30 cellular contexts compared by ENCODE assay signal in genomic region chr13:32642858-32643257, GRCh38. TPM values are rescaled to one million over a fixed set of nuclear protein-coding genes. Genes with fewer than 3 reads are reported as not detected.
DNase-seq lines count a peak whose midpoint lies in the region; ATAC-seq, FAIRE-seq and TF ChIP-seq lines count a peak whose summit lies in the region.
"Had no signal": no experiment of that assay in that cellular context is flagged by ENCODE, and none has a peak within 500 bp of the region (broad histone marks: within the 10 kb centered on the region; RNA-seq: fewer than 3 reads in every experiment).

No MANE protein-coding gene starts in this region.

- BruUV-seq in IMR-90 (replicated peaks; lab: Mats Ljungman, UMichigan), result no TSS peak

- no peak overlapping the region for H2BK20ac ChIP-seq in IMR-90 (ENCODE audit: low read depth, low read length)

- WGBS in IMR-90 (ENCODE audit: extremely low coverage in 2 of 2, insufficient read length in 1 of 2), 2 experiments, result no CpG with 5 or more reads among the region's 1 CpG

- peaks cover 3% of the 10 kb centered on the region; the same call in 1 of the 2 replicates for H3K9me1 ChIP-seq in IMR-90 (ENCODE audit: insufficient read depth, low read length)

- no peak overlapping the region for H4K91ac ChIP-seq in IMR-90 (ENCODE audit: insufficient read depth, low read depth, low read length)

- no peaks in the 10 kb centered on the region for H3K27me3 ChIP-seq in IMR-90 (ENCODE audit: control insufficient read depth, insufficient read depth, low read length)
- H3K27me3 ChIP-seq in neutrophil, result no peaks in the 10 kb centered on the region
- no peaks in the 10 kb centered on the region for H3K27me3 ChIP-seq in left lung
- H3K27me3 ChIP-seq in lower lobe of right lung (ENCODE audit: low read depth), result no peaks in the 10 kb centered on the region
- H3K27me3 ChIP-seq: heart right ventricle, testis had no signal

- in situ Hi-C loops in IMR-90 (cut with MboI; ENCODE audit: low sequenced_read_pairs), result no loop called here

- dilution Hi-C loops in IMR-90 (cut with HindIII; ENCODE audit: low sequenced_read_pairs, unreplicated experiment), result no loop called here

- intact Hi-C loops in IMR-90 (cut with micrococcal nuclease), result loop anchor here (10.0 kb wide), 1 partner anchor 902 kb away; no protein-coding TSS in a partner anchor
- intact Hi-C loops in left lung (cut with DNase I), result no loop called here
- intact Hi-C loops in lower lobe of right lung (cut with DNase I), result no loop called here

- H2AFZ ChIP-seq in IMR-90 (replicated peaks; ENCODE audit: low read length, poor library complexity), result no peak overlapping the region

- H3K27ac ChIP-seq in IMR-90 (ENCODE audit: insufficient read depth, low read length) (no peak overlapping the region), neutrophil (peak overlapping the region; percentile 44), left lung (no peak overlapping the region), lower lobe of right lung (no peak overlapping the region)
- H3K27ac ChIP-seq: C4-2B, heart right ventricle, testis had no signal

- CTCF ChIA-PET in IMR-90 (lab: Yijun Ruan, JAX) (interaction anchor here (1.0 to 2.8 kb wide), 6 partner anchors 8 to 186 kb away, joined by 3 to 13 read pairs (median 6); partner anchors contain the start of gene PDS5B), HEK293T (lab: Yijun Ruan, JAX) (interaction anchor here (0.5 kb wide), 1 partner anchor 738 kb away, joined by 3 read pairs; no protein-coding TSS in a partner anchor)

- H3K4me1 ChIP-seq in IMR-90 (ENCODE audit: control insufficient read depth, insufficient read depth, low read length), result 0 out of 2 replicates have a peak, but pooled peaks cover under 1% of the 10 kb centered on the region
- peaks cover 23 to 29% of the 10 kb centered on the region in 2 experiments for H3K4me1 ChIP-seq in neutrophil (ENCODE audit: control insufficient read depth in 1 of 2, insufficient read depth in 1 of 2, low read depth in 1 of 2, low read length in 1 of 2)
- peaks cover 0 to 40% of the 10 kb centered on the region in 2 donors for H3K4me1 ChIP-seq in left lung
- peaks cover 28% of the 10 kb centered on the region for H3K4me1 ChIP-seq in lower lobe of right lung
- H3K4me1 ChIP-seq: testis had no signal

- POLR2A ChIA-PET in IMR-90 (lab: Charles Lee; ENCODE audit: unreplicated experiment) (interaction anchor here (0.6 kb wide), 1 partner anchor 11 kb away, joined by 4 read pairs; no protein-coding TSS in a partner anchor), HEK293T (lab: Yijun Ruan, JAX) (interaction anchor here (1.5 kb wide), 1 partner anchor 57 kb away, joined by 3 read pairs; the partner anchor contains the start of gene PDS5B)

- DNase-seq in GM12892 (ENCODE audit: insufficient read length) (no peak), IMR-90 (no peak), amniotic epithelial cell (ENCODE audit: low read depth) (peak; percentile 37), HEK293T (ENCODE audit: extremely low spot score) (no peak), left lung (no peak), lower lobe of right lung (no peak)
- DNase-seq in NK-92 treated with Interleukin-12 subunit alpha and Interleukin-12 subunit beta, amount 100 ng/mL, for 24 hours (lab: John Stamatoyannopoulos, UW), result no peak
- DNase-seq: activated naive CD4-positive, alpha-beta T cell; DMS79; foreskin melanocyte; GOT3; heart right ventricle; kidney; midbrain; naive thymus-derived CD4-positive, alpha-beta T cell; NCI-H1105; NCI-H1930; NCI-H2171 treated with DMSO at 0.1 percent for 48 hours; NCI-H510A; OCI-M1; SK-N-SH; stimulated activated CD4-positive, alpha-beta T cell treated with anti-CD3 and anti-CD28 coated beads, Interleukin-15, amount 100 ng/mL, for 24 hours; stimulated activated naive CD4-positive, alpha-beta T cell; testis had no signal

- no peak overlapping the region for H3K18ac ChIP-seq in IMR-90 (ENCODE audit: low read depth, low read length)

- H3K4me3 ChIP-seq in IMR-90 (ENCODE audit: insufficient read depth, low read depth, low read length), result no peak overlapping the region
- H3K4me3 ChIP-seq in neutrophil (ENCODE audit: low read depth in 1 of 2, low read length in 1 of 2), result no peak overlapping the region
- no peak overlapping the region for H3K4me3 ChIP-seq in left lung
- H3K4me3 ChIP-seq in lower lobe of right lung, result no peak overlapping the region
- H3K4me3 ChIP-seq: heart right ventricle, K562, testis had no signal

- H4K20me1 ChIP-seq in IMR-90 (ENCODE audit: insufficient read depth, low read length), result peaks cover 15% of the 10 kb centered on the region

- no peak overlapping the region for H4K8ac ChIP-seq in IMR-90 (ENCODE audit: low read depth in 2 of 2, low read length in 2 of 2)

- no peaks in the 10 kb centered on the region for H3K9me3 ChIP-seq in IMR-90 (ENCODE audit: control insufficient read depth, insufficient read depth, low read length)
- H3K9me3 ChIP-seq in neutrophil, result no peaks in the 10 kb centered on the region
- no peaks in the 10 kb centered on the region for H3K9me3 ChIP-seq in left lung
- H3K9me3 ChIP-seq in lower lobe of right lung, result no peaks in the 10 kb centered on the region
- H3K9me3 ChIP-seq: heart right ventricle, SK-N-SH, testis had no signal

- TF ChIP-seq RAD21 in IMR-90 (IDR thresholded peaks at IDR 0.05; ENCODE audit: low read length), result no peak

- H3K9ac ChIP-seq in IMR-90 (ENCODE audit: low read depth, low read length), result no peak overlapping the region
- H3K9ac ChIP-seq: SK-N-SH had no signal

- no peak overlapping the region for H3K56ac ChIP-seq in IMR-90 (ENCODE audit: extremely low read depth, insufficient read depth, low read length)

- H2BK5ac ChIP-seq in IMR-90 (ENCODE audit: low read depth, low read length, poor library complexity, severe bottlenecking), result no peak overlapping the region

- H3K23ac ChIP-seq in IMR-90 (ENCODE audit: low read depth, low read length), result no peak overlapping the region

- H3K4me2 ChIP-seq in IMR-90 (ENCODE audit: low read depth, low read length), result no peak overlapping the region
- H3K4me2 ChIP-seq: SK-N-SH had no signal

- no peak overlapping the region for H2BK120ac ChIP-seq in IMR-90 (ENCODE audit: low read depth, low read length)

- TF ChIP-seq POLR2A in GM12892 (IDR thresholded peaks at IDR 0.05; ENCODE audit: low read depth, low read length), result no peak
- TF ChIP-seq POLR2A in IMR-90 (IDR thresholded peaks at IDR 0.05; ENCODE audit: low read depth, low read length), result no peak

- peaks cover 19 to 53% of the 10 kb centered on the region in 2 experiments for H3K79me1 ChIP-seq in IMR-90 (ENCODE audit: low read depth in 1 of 2, low read length in 2 of 2)

- no peak overlapping the region for H3K14ac ChIP-seq in IMR-90 (replicated peaks; ENCODE audit: low read depth, low read length)

- peak; percentile 21 for FAIRE-seq in GM12892 (lab: Jason Lieb, UNC)
- FAIRE-seq: endometrium, G401.6, HTR-8/SVneo, K562 had no signal

- no peak overlapping the region for H3K4ac ChIP-seq in IMR-90 (ENCODE audit: low read depth, low read length)

- H2AK9ac ChIP-seq in IMR-90 (replicated peaks; ENCODE audit: low read depth, low read length, poor library complexity), result no peak overlapping the region

- TF ChIP-seq CTCF in IMR-90 (conservative IDR thresholded peaks at IDR 0.05; ENCODE audit: low read depth, low read length) (no peak), neutrophil (IDR thresholded peaks at IDR 0.05) (no peak), left lung (IDR thresholded peaks at IDR 0.05) (no peak), lower lobe of right lung (IDR thresholded peaks at IDR 0.05) (no peak)

- no peak overlapping the region for H4K5ac ChIP-seq in IMR-90 (ENCODE audit: low read depth, low read length)

- no peaks in the 10 kb centered on the region for H3K36me3 ChIP-seq in IMR-90 (ENCODE audit: control insufficient read depth, insufficient read depth, low read length)
- H3K36me3 ChIP-seq in neutrophil, result no peaks in the 10 kb centered on the region
- H3K36me3 ChIP-seq in left lung, result no peaks in the 10 kb centered on the region
- no peaks in the 10 kb centered on the region for H3K36me3 ChIP-seq in lower lobe of right lung
- H3K36me3 ChIP-seq: heart right ventricle had no signal

- ATAC-seq in IMR-90 (ENCODE audit: low read depth) (peak; percentile 32), left lung (no peak), lower lobe of right lung (no peak)
- ATAC-seq: heart right ventricle; K562; naive thymus-derived CD4-positive, alpha-beta T cell had no signal

- H2AK5ac ChIP-seq in IMR-90 (ENCODE audit: low read depth, low read length), result no peak overlapping the region

- H2BK15ac ChIP-seq in IMR-90 (ENCODE audit: low read depth, low read length), result no peak overlapping the region

TF ChIP-seq in IMR-90, 13 proteins besides CTCF, POLR2A, EP300 and RAD21 (continues in another document):
- TF ChIP-seq MXI1 (IDR thresholded peaks at IDR 0.05; ENCODE audit: borderline replicate concordance, low read depth, low read length) (no peak), BHLHE40 (IDR thresholded peaks at IDR 0.05; ENCODE audit: low read depth, low read length) (no peak), USF2 (IDR thresholded peaks at IDR 0.05; ENCODE audit: low read depth, low read length) (no peak)

TF ChIP-seq in HEK293T, 16 proteins besides CTCF, POLR2A, EP300 and RAD21 (continues in another document):
- TF ChIP-seq LEF1 (IDR thresholded peaks at IDR 0.05; ENCODE audit: borderline replicate concordance) (no peak), FOXA1 (IDR thresholded peaks at IDR 0.05) (no peak), FOXK2 (IDR thresholded peaks at IDR 0.05) (no peak), PKNOX1 (IDR thresholded peaks at IDR 0.05) (no peak), ELF4 (IDR thresholded peaks at IDR 0.05) (no peak), CTBP1 (IDR thresholded peaks at IDR 0.05; ENCODE audit: borderline replicate concordance) (no peak), NFRKB (IDR thresholded peaks at IDR 0.05) (no peak), L3MBTL2 (conservative IDR thresholded peaks at IDR 0.05) (no peak), ARNT (IDR thresholded peaks at IDR 0.05) (no peak), SP1 (IDR thresholded peaks at IDR 0.05) (no peak), FOXM1 (IDR thresholded peaks at IDR 0.05; ENCODE audit: borderline replicate concordance) (no peak), ZNF384 (IDR thresholded peaks at IDR 0.05) (no peak)

RNA-seq across cellular contexts. Expression of gene PDS5B, which starts 56.6 kb away (rescaled TPM):
- 30.6 TPM for polyA plus RNA-seq in GM12892 (2012; ENCODE audit: missing spikeins)
- 20.1 and 26.7 TPM in 2 replicates for total RNA-seq in IMR-90 (2012; rRNA removed)
- polyA plus RNA-seq in IMR-90 (2012; rRNA removed), result 5.0 and 6.2 TPM in 2 replicates
- 0.56 and 0.86 TPM in 2 replicates for polyA plus RNA-seq in IMR-90 (2012; cell fraction: cytosol; rRNA removed)
- 0.81 and 8.1 TPM in 2 replicates for polyA plus RNA-seq in IMR-90 (2012; cell fraction: nucleus; rRNA removed; ENCODE audit: low replicate concordance)
- total RNA-seq in left lung, result 10 to 100 TPM; 32.5 to 42.1 TPM
- 46.3 TPM for total RNA-seq in lower lobe of right lung
